In the genomic region with DNA sequence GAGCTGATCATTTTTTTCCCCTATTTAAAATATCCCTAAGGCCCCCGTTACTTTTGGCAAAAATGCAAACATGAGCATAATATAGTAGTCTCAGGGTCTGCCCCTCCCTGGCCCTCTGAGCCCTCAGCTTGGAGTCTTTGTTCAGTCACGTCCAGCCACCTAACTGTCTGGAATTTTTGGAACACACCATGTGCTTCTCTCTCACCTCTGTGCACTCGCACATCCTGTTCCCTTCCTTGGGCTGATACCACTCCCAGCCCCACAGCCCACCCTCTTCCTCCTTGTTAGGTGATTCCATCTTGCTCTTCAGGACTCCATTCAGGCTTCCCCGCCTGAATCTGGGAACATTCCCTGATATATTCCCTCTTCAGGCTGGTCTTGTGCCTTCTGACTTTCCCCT, we compare ENCODE assay signal across 28 cellular contexts.
"Had no signal": no experiment of that assay in that cellular context is flagged by ENCODE, and none has a peak within 500 bp of the region (broad histone marks: within the 10 kb centered on the region; RNA-seq: fewer than 3 reads in every experiment).

No MANE protein-coding gene starts in this region.

- H3K4me1 ChIP-seq: pancreas, psoas muscle, sigmoid colon, suprapubic skin, testis, tibial artery, upper lobe of right lung, uterus had no signal

- H3K4me3 ChIP-seq: pancreas, psoas muscle, right lobe of liver, sigmoid colon, suprapubic skin, testis, tibial artery, transverse colon, upper lobe of right lung, uterus had no signal

- H3K36me3 ChIP-seq: uterus had no signal

- H3K27me3 ChIP-seq: neutrophil, pancreas, right lobe of liver, sigmoid colon, suprapubic skin, testis, tibial artery, transverse colon, upper lobe of right lung, uterus had no signal

- H3K27ac Mint-ChIP-seq: nephron progenitor cell; stimulated activated memory B cell treated with anti-CD40 and anti-IgM and Interleukin-4, amounts not matched to agents 10 μg/mL and 1 μg/mL and 100 μg/mL, for 72 hours; stimulated activated naive CD8-positive, alpha-beta T cell treated with anti-CD3 and anti-CD28 coated beads, Interleukin-15, amount 100 ng/mL, for 72 hours; type B pancreatic cell had no signal

- H3K9me3 Mint-ChIP-seq: natural killer cell treated with Interleukin-12 subunit alpha and Interleukin-12 subunit beta and Interleukin-15 and Interleukin-18, amount 100 ng/mL, for 72 hours; type B pancreatic cell had no signal

- H3K27ac ChIP-seq: neutrophil, pancreas, psoas muscle, right lobe of liver, sigmoid colon, suprapubic skin, testis, tibial artery, transverse colon, upper lobe of right lung, uterus had no signal

- H3K9me3 ChIP-seq: neutrophil, pancreas, psoas muscle, right lobe of liver, sigmoid colon, suprapubic skin, testis, tibial artery, transverse colon, upper lobe of right lung, uterus had no signal

- H3K27me3 Mint-ChIP-seq: naive thymus-derived CD8-positive, alpha-beta T cell; natural killer cell treated with Interleukin-12 subunit alpha and Interleukin-12 subunit beta and Interleukin-15 and Interleukin-18, amount 100 ng/mL, for 72 hours; stimulated activated memory B cell treated with anti-CD40 and anti-IgM and Interleukin-4, amounts not matched to agents 10 μg/mL and 1 μg/mL and 100 μg/mL, for 72 hours; stimulated activated naive CD8-positive, alpha-beta T cell treated with anti-CD3 and anti-CD28 coated beads, Interleukin-15, amount 100 ng/mL, for 72 hours; type B pancreatic cell had no signal

- ATAC-seq: naive thymus-derived CD8-positive, alpha-beta T cell; natural killer cell treated with Interleukin-12 subunit alpha and Interleukin-12 subunit beta and Interleukin-15 and Interleukin-18, amount 100 ng/mL, for 72 hours; pancreas; psoas muscle; right lobe of liver; stimulated activated memory B cell treated with anti-CD40 and anti-IgM and Interleukin-4, amounts not matched to agents 10 μg/mL and 1 μg/mL and 100 μg/mL, for 72 hours; stimulated activated naive CD8-positive, alpha-beta T cell treated with anti-CD3 and anti-CD28 coated beads, Interleukin-15, amount 100 ng/mL, for 72 hours; stimulated activated naive CD8-positive, alpha-beta T cell treated with anti-CD3 and anti-CD28 coated beads, Interleukin-15, Interleukin-2, amounts not matched to agents 100 U/mL and 50 U/mL, for 24 hours; upper lobe of right lung had no signal

- H3K4me3 Mint-ChIP-seq: naive thymus-derived CD8-positive, alpha-beta T cell; natural killer cell treated with Interleukin-12 subunit alpha and Interleukin-12 subunit beta and Interleukin-15 and Interleukin-18, amount 100 ng/mL, for 72 hours; nephron progenitor cell; neural crest cell; stimulated activated memory B cell treated with anti-CD40 and anti-IgM and Interleukin-4, amounts not matched to agents 10 μg/mL and 1 μg/mL and 100 μg/mL, for 72 hours; stimulated activated naive CD8-positive, alpha-beta T cell treated with anti-CD3 and anti-CD28 coated beads, Interleukin-15, amount 100 ng/mL, for 72 hours; type B pancreatic cell had no signal

- H3K4me1 Mint-ChIP-seq: nephron progenitor cell, neural crest cell had no signal

- DNase-seq: naive thymus-derived CD8-positive, alpha-beta T cell; nephron progenitor cell; nucleus accumbens; pancreas; psoas muscle; right cardiac atrium; right lobe of liver; sigmoid colon; small intestine; stimulated activated CD4-positive, alpha-beta T cell treated with anti-CD3 and anti-CD28 coated beads, Interleukin-15, amount 100 ng/mL, for 24 hours; stimulated activated CD4-positive, alpha-beta T cell treated with anti-CD3 and anti-CD28 coated beads, Interleukin-2, amount 100 ng/mL, for 24 hours; stimulated activated CD4-positive, alpha-beta T cell treated with anti-CD3 and anti-CD28 coated beads, Interleukin-2, amount 100 ng/mL, for 48 hours; stimulated activated CD4-positive, alpha-beta T cell treated with anti-CD3 and anti-CD28 coated beads, Interleukin-4, amount 100 ng/mL, for 24 hours; stimulated activated naive CD4-positive, alpha-beta T cell; stimulated activated naive CD8-positive, alpha-beta T cell treated with anti-CD3 and anti-CD28 coated beads, Interleukin-15, amount 100 ng/mL, for 72 hours; stimulated activated naive CD8-positive, alpha-beta T cell treated with anti-CD3 and anti-CD28 coated beads, Interleukin-15, Interleukin-2, amounts not matched to agents 100 U/mL and 50 U/mL, for 24 hours; substantia nigra; testis; tibial artery; transverse colon; upper lobe of right lung; uterus had no signal
